Comparison of ENCODE assay signal across 1 cellular context in genomic region chr7:16421333-16422099, GRCh38.
TF ChIP-seq lines count a peak whose summit lies in the region.

CRPPA (minus strand) TSS chr7:16421538; CDS start chr7:16421322, 216 bp downstream.

TF ChIP-seq in K562, 482 proteins besides CTCF, POLR2A, EP300 and RAD21 (continued from another document and continues in another):
- TF ChIP-seq, protein P1, sequence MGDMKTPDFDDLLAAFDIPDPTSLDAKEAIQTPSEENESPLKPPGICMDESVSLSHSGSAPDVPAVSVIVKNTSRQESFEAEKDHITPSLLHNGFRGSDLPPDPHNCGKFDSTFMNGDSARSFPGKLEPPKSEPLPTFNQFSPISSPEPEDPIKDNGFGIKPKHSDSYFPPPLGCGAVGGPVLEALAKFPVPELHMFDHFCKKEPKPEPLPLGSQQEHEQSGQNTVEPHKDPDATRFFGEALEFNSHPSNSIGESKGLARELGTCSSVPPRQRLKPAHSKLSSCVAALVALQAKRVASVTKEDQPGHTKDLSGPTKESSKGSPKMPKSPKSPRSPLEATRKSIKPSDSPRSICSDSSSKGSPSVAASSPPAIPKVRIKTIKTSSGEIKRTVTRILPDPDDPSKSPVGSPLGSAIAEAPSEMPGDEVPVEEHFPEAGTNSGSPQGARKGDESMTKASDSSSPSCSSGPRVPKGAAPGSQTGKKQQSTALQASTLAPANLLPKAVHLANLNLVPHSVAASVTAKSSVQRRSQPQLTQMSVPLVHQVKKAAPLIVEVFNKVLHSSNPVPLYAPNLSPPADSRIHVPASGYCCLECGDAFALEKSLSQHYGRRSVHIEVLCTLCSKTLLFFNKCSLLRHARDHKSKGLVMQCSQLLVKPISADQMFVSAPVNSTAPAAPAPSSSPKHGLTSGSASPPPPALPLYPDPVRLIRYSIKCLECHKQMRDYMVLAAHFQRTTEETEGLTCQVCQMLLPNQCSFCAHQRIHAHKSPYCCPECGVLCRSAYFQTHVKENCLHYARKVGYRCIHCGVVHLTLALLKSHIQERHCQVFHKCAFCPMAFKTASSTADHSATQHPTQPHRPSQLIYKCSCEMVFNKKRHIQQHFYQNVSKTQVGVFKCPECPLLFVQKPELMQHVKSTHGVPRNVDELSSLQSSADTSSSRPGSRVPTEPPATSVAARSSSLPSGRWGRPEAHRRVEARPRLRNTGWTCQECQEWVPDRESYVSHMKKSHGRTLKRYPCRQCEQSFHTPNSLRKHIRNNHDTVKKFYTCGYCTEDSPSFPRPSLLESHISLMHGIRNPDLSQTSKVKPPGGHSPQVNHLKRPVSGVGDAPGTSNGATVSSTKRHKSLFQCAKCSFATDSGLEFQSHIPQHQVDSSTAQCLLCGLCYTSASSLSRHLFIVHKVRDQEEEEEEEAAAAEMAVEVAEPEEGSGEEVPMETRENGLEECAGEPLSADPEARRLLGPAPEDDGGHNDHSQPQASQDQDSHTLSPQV (IDR thresholded peaks at IDR 0.05) = no peak
- TF ChIP-seq, protein P2, sequence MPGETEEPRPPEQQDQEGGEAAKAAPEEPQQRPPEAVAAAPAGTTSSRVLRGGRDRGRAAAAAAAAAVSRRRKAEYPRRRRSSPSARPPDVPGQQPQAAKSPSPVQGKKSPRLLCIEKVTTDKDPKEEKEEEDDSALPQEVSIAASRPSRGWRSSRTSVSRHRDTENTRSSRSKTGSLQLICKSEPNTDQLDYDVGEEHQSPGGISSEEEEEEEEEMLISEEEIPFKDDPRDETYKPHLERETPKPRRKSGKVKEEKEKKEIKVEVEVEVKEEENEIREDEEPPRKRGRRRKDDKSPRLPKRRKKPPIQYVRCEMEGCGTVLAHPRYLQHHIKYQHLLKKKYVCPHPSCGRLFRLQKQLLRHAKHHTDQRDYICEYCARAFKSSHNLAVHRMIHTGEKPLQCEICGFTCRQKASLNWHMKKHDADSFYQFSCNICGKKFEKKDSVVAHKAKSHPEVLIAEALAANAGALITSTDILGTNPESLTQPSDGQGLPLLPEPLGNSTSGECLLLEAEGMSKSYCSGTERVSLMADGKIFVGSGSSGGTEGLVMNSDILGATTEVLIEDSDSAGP (CRISPR knock-in tag; IDR thresholded peaks at IDR 0.05) = no peak
- TF ChIP-seq ZBTB1 (CRISPR knock-in tag; IDR thresholded peaks at IDR 0.05; ENCODE audit: borderline replicate concordance, low read depth) (no peak), MTF1 (CRISPR knock-in tag; IDR thresholded peaks at IDR 0.05; ENCODE audit: borderline replicate concordance) (no peak), ZSCAN32 (CRISPR knock-in tag; IDR thresholded peaks at IDR 0.05) (no peak), TAF1 (IDR thresholded peaks at IDR 0.05; ENCODE audit: control insufficient read depth, extremely low read depth, insufficient read depth, low read length, severe bottlenecking) (peak; percentile 38), RBM25 (IDR thresholded peaks at IDR 0.05; ENCODE audit: low read depth, low read length, severe bottlenecking) (no peak), HNRNPK (IDR thresholded peaks at IDR 0.05; ENCODE audit: low read depth, low read length, poor library complexity, severe bottlenecking) (no peak), MEF2A (IDR thresholded peaks at IDR 0.05; ENCODE audit: control insufficient read depth, low read depth, low read length) (no peak), ZNF644 (tag; IDR thresholded peaks at IDR 0.05; ENCODE audit: low read depth) (no peak; the same call in 1 of the 2 replicates), ZNF76 (CRISPR knock-in tag; IDR thresholded peaks at IDR 0.05; ENCODE audit: borderline replicate concordance) (no peak), ZNF24 (IDR thresholded peaks at IDR 0.05) (no peak), KLF16 (IDR thresholded peaks at IDR 0.05) (no peak), TAF9B (IDR thresholded peaks at IDR 0.05; ENCODE audit: partially characterized antibody) (peak; percentile 26), ZNF395 (CRISPR knock-in tag; IDR thresholded peaks at IDR 0.05) (peak; percentile 48; the same call in 1 of the 2 replicates), SNRNP70 (optimal IDR thresholded peaks at IDR 0.05; ENCODE audit: low read depth, low read length) (no peak), PBX2 (CRISPR knock-in tag; IDR thresholded peaks at IDR 0.05; ENCODE audit: low read depth) (no peak), PBX2 (tag; conservative IDR thresholded peaks at IDR 0.05; ENCODE audit: low read depth) (no peak), TFAM (CRISPR knock-in tag; conservative IDR thresholded peaks at IDR 0.05) (no peak), HDAC1 (IDR thresholded peaks at IDR 0.05) (no peak), ZNF561 (CRISPR knock-in tag; conservative IDR thresholded peaks at IDR 0.05) (no peak), CBFA2T3 (IDR thresholded peaks at IDR 0.05) (peak; percentile 67), ZNF707 (CRISPR knock-in tag; conservative IDR thresholded peaks at IDR 0.05) (no peak), PHB (CRISPR knock-in tag; IDR thresholded peaks at IDR 0.05) (no peak), DNMT1 (IDR thresholded peaks at IDR 0.05) (no peak), MYNN (IDR thresholded peaks at IDR 0.05) (peak; percentile 18; the same call in 1 of the 2 replicates), MYNN (CRISPR knock-in tag; IDR thresholded peaks at IDR 0.05) (no peak), NR2C2 (CRISPR knock-in tag; IDR thresholded peaks at IDR 0.05) (peak; percentile 76; the same call in 1 of the 2 replicates), NR2C2 (tag; IDR thresholded peaks at IDR 0.05) (peak; percentile 79), CREB1 (IDR thresholded peaks at IDR 0.05) (no peak), CREB1 (CRISPR knock-in tag; IDR thresholded peaks at IDR 0.05) (peak; percentile 22; the same call in 1 of the 2 replicates), BRD4 (IDR thresholded peaks at IDR 0.05) (no peak), SMAD3 (CRISPR knock-in tag; conservative IDR thresholded peaks at IDR 0.05) (no peak), MAFG (tag; conservative IDR thresholded peaks at IDR 0.05) (peak; percentile 53), HES1 (IDR thresholded peaks at IDR 0.05; ENCODE audit: low read depth) (no peak), HINFP (tag; conservative IDR thresholded peaks at IDR 0.05; ENCODE audit: low read depth) (no peak), RFX7 (CRISPR knock-in tag; IDR thresholded peaks at IDR 0.05) (no peak), RBM22 (IDR thresholded peaks at IDR 0.05; ENCODE audit: low read depth, low read length, poor library complexity, severe bottlenecking) (no peak), SPI1 (IDR thresholded peaks at IDR 0.05; ENCODE audit: borderline replicate concordance, low read depth, low read length) (no peak), KDM4B (IDR thresholded peaks at IDR 0.05; ENCODE audit: borderline replicate concordance in 2 of 2, low read depth in 1 of 2) (no peak), SREBF1 (IDR thresholded peaks at IDR 0.05; ENCODE audit: borderline replicate concordance, low read depth, low read length) (no peak), ELK1 (CRISPR knock-in tag; IDR thresholded peaks at IDR 0.05) (no peak), ZNF274 (IDR thresholded peaks at IDR 0.05; ENCODE audit: borderline replicate concordance, low read depth, low read length) (no peak), NR1H2 (CRISPR knock-in tag; IDR thresholded peaks at IDR 0.05) (no peak), ZNF232 (CRISPR knock-in tag; IDR thresholded peaks at IDR 0.05) (no peak), MEF2D (tag; conservative IDR thresholded peaks at IDR 0.05; ENCODE audit: low read depth) (no peak), ZNF140 (CRISPR knock-in tag; IDR thresholded peaks at IDR 0.05) (no peak), PRMT5 (CRISPR knock-in tag; IDR thresholded peaks at IDR 0.05) (no peak), NFE2L1 (tag; IDR thresholded peaks at IDR 0.05; ENCODE audit: borderline replicate concordance, low read depth) (no peak), KDM5B (IDR thresholded peaks at IDR 0.05; ENCODE audit: insufficient replicate concordance, low read depth, low read length) (no peak), SMARCA4 (IDR thresholded peaks at IDR 0.05) (peak; percentile 43; the same call in 1 of the 2 replicates), FOXJ2 (tag; IDR thresholded peaks at IDR 0.05) (no peak), SAFB (IDR thresholded peaks at IDR 0.05; ENCODE audit: borderline replicate concordance, low read depth, low read length) (no peak), OTX1 (CRISPR knock-in tag; IDR thresholded peaks at IDR 0.05) (no peak), PML (IDR thresholded peaks at IDR 0.05; ENCODE audit: low read length) (no peak; the same call in 1 of the 2 replicates), KDM2B (CRISPR knock-in tag; IDR thresholded peaks at IDR 0.05) (no peak), CAMTA2 (CRISPR knock-in tag; conservative IDR thresholded peaks at IDR 0.05) (no peak), ZNF79 (CRISPR knock-in tag; IDR thresholded peaks at IDR 0.05; ENCODE audit: low read depth) (no peak), COPS2 (conservative IDR thresholded peaks at IDR 0.05) (no peak), POLR3G (IDR thresholded peaks at IDR 0.05; ENCODE audit: extremely low read depth, insufficient read length, insufficient replicate concordance) (no peak), POLR2AphosphoS2 (IDR thresholded peaks at IDR 0.05; ENCODE audit: low read length) (no peak)
- TF ChIP-seq, protein P3, sequence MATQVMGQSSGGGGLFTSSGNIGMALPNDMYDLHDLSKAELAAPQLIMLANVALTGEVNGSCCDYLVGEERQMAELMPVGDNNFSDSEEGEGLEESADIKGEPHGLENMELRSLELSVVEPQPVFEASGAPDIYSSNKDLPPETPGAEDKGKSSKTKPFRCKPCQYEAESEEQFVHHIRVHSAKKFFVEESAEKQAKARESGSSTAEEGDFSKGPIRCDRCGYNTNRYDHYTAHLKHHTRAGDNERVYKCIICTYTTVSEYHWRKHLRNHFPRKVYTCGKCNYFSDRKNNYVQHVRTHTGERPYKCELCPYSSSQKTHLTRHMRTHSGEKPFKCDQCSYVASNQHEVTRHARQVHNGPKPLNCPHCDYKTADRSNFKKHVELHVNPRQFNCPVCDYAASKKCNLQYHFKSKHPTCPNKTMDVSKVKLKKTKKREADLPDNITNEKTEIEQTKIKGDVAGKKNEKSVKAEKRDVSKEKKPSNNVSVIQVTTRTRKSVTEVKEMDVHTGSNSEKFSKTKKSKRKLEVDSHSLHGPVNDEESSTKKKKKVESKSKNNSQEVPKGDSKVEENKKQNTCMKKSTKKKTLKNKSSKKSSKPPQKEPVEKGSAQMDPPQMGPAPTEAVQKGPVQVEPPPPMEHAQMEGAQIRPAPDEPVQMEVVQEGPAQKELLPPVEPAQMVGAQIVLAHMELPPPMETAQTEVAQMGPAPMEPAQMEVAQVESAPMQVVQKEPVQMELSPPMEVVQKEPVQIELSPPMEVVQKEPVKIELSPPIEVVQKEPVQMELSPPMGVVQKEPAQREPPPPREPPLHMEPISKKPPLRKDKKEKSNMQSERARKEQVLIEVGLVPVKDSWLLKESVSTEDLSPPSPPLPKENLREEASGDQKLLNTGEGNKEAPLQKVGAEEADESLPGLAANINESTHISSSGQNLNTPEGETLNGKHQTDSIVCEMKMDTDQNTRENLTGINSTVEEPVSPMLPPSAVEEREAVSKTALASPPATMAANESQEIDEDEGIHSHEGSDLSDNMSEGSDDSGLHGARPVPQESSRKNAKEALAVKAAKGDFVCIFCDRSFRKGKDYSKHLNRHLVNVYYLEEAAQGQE (CRISPR knock-in tag; IDR thresholded peaks at IDR 0.05; ENCODE audit: low read depth) = no peak
